Comparison of ENCODE assay signal across 24 cellular contexts in genomic region chr1:175343945-175344344, GRCh38.
"Had no signal": no experiment of that assay in that cellular context is flagged by ENCODE, and none has a peak within 500 bp of the region (broad histone marks: within the 10 kb centered on the region; RNA-seq: fewer than 3 reads in every experiment).

No MANE protein-coding gene starts in this region.

- H3K4me3 ChIP-seq: lower lobe of right lung, ovary, right atrium auricular region, right lobe of liver, smooth muscle cell, transverse colon, upper lobe of left lung, vagina had no signal

- H3K27me3 Mint-ChIP-seq: stimulated activated memory B cell treated with anti-CD40 and anti-IgM and Interleukin-4, amounts not matched to agents 10 μg/mL and 1 μg/mL and 100 μg/mL, for 72 hours had no signal

- H3K4me1 Mint-ChIP-seq: naive B cell; natural killer cell; nephron progenitor cell; stimulated activated memory B cell treated with anti-CD40 and anti-IgM and Interleukin-4, amounts not matched to agents 10 μg/mL and 1 μg/mL and 100 μg/mL, for 72 hours; stimulated activated naive CD8-positive, alpha-beta T cell treated with anti-CD3 and anti-CD28 coated beads, Interleukin-15, amount 100 ng/mL, for 72 hours had no signal

- H3K4me2 ChIP-seq: smooth muscle cell had no signal

- H3K9me3 Mint-ChIP-seq: natural killer cell; nephron progenitor cell; stimulated activated memory B cell treated with anti-CD40 and anti-IgM and Interleukin-4, amounts not matched to agents 10 μg/mL and 1 μg/mL and 100 μg/mL, for 72 hours; stimulated activated naive CD8-positive, alpha-beta T cell treated with anti-CD3 and anti-CD28 coated beads, Interleukin-15, amount 100 ng/mL, for 72 hours had no signal

- H3K27ac ChIP-seq: lower lobe of right lung, ovary, right atrium auricular region, right lobe of liver, transverse colon, upper lobe of left lung, vagina had no signal

- ATAC-seq: lower lobe of right lung; natural killer cell; stimulated activated memory B cell treated with anti-CD40 and anti-IgM and Interleukin-4, amounts not matched to agents 10 μg/mL and 1 μg/mL and 100 μg/mL, for 72 hours; stimulated activated naive CD8-positive, alpha-beta T cell treated with anti-CD3 and anti-CD28 coated beads, Interleukin-15, amount 100 ng/mL, for 72 hours had no signal

- DNase-seq: islet precursor cell; lower lobe of right lung; mammary epithelial cell; mesenchymal stem cell; naive B cell; natural killer cell; nephron progenitor cell; ovary; right lobe of liver; stimulated activated CD4-positive, alpha-beta T cell treated with anti-CD3 and anti-CD28 coated beads, Interleukin-1b, Interleukin-23, amount 100 ng/mL, for 48 hours; stimulated activated CD4-positive, alpha-beta T cell treated with anti-CD3 and anti-CD28 coated beads, Interleukin-2, amount 100 ng/mL, for 48 hours; stimulated activated CD4-positive, alpha-beta T cell treated with anti-CD3 and anti-CD28 coated beads, Interleukin-4, amount 100 ng/mL, for 4 hours; stimulated activated CD8-positive, alpha-beta memory T cell treated with anti-CD3 and anti-CD28 coated beads, Interleukin-4, amount 100 ng/mL, for 48 hours; stimulated activated naive CD4-positive, alpha-beta T cell treated with Interleukin-2 at 50 U/mL for 16 hours; stimulated activated naive CD8-positive, alpha-beta T cell treated with anti-CD3 and anti-CD28 coated beads, Interleukin-15, amount 100 ng/mL, for 72 hours; substantia nigra; transverse colon; upper lobe of left lung had no signal

- H3K36me3 Mint-ChIP-seq: mesothelial cell of epicardium, naive B cell, natural killer cell had no signal

- H3K4me1 ChIP-seq: lower lobe of right lung, right atrium auricular region, transverse colon, vagina had no signal

- H3K4me3 Mint-ChIP-seq: mesothelial cell of epicardium; naive B cell; natural killer cell; nephron progenitor cell; stimulated activated memory B cell treated with anti-CD40 and anti-IgM and Interleukin-4, amounts not matched to agents 10 μg/mL and 1 μg/mL and 100 μg/mL, for 72 hours; stimulated activated naive CD8-positive, alpha-beta T cell treated with anti-CD3 and anti-CD28 coated beads, Interleukin-15, amount 100 ng/mL, for 72 hours had no signal

- H3K27ac Mint-ChIP-seq: mesothelial cell of epicardium; naive B cell; natural killer cell; nephron progenitor cell; progenitor cell of endocrine pancreas; stimulated activated memory B cell treated with anti-CD40 and anti-IgM and Interleukin-4, amounts not matched to agents 10 μg/mL and 1 μg/mL and 100 μg/mL, for 72 hours had no signal

- H3K27me3 ChIP-seq: ovary, right atrium auricular region, right lobe of liver, transverse colon, upper lobe of left lung, vagina had no signal

- H3K36me3 ChIP-seq: lower lobe of right lung, ovary, right atrium auricular region, right lobe of liver, transverse colon, upper lobe of left lung, vagina had no signal
